ENCODE assay signal across 9 cellular contexts in the genomic region with DNA sequence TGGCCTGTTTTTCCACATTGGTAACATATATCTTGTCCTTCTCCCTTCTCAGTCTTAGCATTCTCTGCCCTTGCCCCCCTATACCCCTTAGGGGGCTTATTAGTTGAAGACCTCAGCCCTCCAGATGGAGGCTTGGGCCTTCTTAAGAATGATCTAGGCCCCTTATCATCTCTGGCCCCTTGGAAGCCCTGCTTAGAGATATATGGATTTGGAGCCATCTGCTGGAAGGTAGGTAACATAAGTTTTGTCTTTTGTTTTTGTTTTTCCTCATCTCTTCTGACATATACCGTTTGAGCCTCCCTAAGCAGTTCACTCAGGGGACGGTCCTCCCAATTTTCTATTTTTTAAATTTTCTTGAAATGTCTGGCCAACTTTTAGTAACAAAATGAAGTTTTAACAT. TPM values are rescaled to one million over a fixed set of nuclear protein-coding genes. Genes with fewer than 3 reads are reported as not detected.
DNase-seq lines count a peak whose midpoint lies in the region; TF ChIP-seq lines count a peak whose summit lies in the region.
"Had no signal": no experiment of that assay in that cellular context is flagged by ENCODE, and none has a peak within 500 bp of the region (broad histone marks: within the 10 kb centered on the region; RNA-seq: fewer than 3 reads in every experiment).

No MANE protein-coding gene starts in this region.

- H3K9me3 ChIP-seq in transverse colon, result no peaks in the 10 kb centered on the region
- no peaks in the 10 kb centered on the region for H3K9me3 ChIP-seq in colonic mucosa

- no peak for TF ChIP-seq POLR2A in transverse colon (IDR thresholded peaks at IDR 0.05)

- no peaks in the 10 kb centered on the region for H3K36me3 ChIP-seq in transverse colon
- no peaks in the 10 kb centered on the region for H3K36me3 ChIP-seq in colonic mucosa

- H3K27ac ChIP-seq in transverse colon (no peak overlapping the region), colonic mucosa (no peak overlapping the region)

- no peak for TF ChIP-seq EP300 in transverse colon (IDR thresholded peaks at IDR 0.05; ENCODE audit: low read depth)

- intact Hi-C loops in transverse colon (cut with DNase I; ENCODE audit: low total_unique reads) (no loop called here), colonic mucosa (cut with DNase I) (loop anchor here (10.0 kb wide), 1 partner anchor 178 kb away; no protein-coding TSS in a partner anchor)

- in situ Hi-C loops in transverse colon (cut with MboI; ENCODE audit: low pct_ligation_motif_present in 1 of 4, low pct_unique_long_range_greater_than_20kb in 1 of 4, low sequenced_read_pairs in 3 of 4), result loop anchor here in 1 of 4 donors (25.0 kb wide), 1 partner anchor 176 kb away; a partner anchor contains a TSS

- peak; percentile 1 for DNase-seq in SIG-M5 treated with dmso at 0.1 percent for 504 hours (lab: John Stamatoyannopoulos, UW; ENCODE audit: unreplicated experiment)
- no peak for DNase-seq in SIG-M5 (lab: John Stamatoyannopoulos, UW)
- peak; percentile 13 for DNase-seq in NCI-H2171 treated with DMSO at 0.1 percent for 48 hours (lab: John Stamatoyannopoulos, UW)
- DNase-seq in cerebellar cortex (ENCODE audit: low spot score), result peak; percentile 52
- no peak for DNase-seq in transverse colon
- no peak for DNase-seq in colonic mucosa
- DNase-seq in activated CD4-positive, alpha-beta T cell treated with anti-CD3 and anti-CD28 coated beads for 1 hour, result no peak
- no peak for DNase-seq in HK-2 (ENCODE audit: unreplicated experiment)
- DNase-seq: activated gamma-delta T cell treated with Interleukin-2 at 50 U/mL for 16 hours had no signal

- peak; percentile 10 to 35 (median 26) for TF ChIP-seq CTCF in transverse colon (IDR thresholded peaks at IDR 0.05)
- TF ChIP-seq CTCF in colonic mucosa (IDR thresholded peaks at IDR 0.05), result no peak

- no peaks in the 10 kb centered on the region for H3K27me3 ChIP-seq in transverse colon
- H3K27me3 ChIP-seq in colonic mucosa, result no peaks in the 10 kb centered on the region

- WGBS in transverse colon (ENCODE audit: low coverage in 1 of 2), 2 donors, result 14 to 31% methylated on average over 2 of the region's 2 CpGs

- no peaks in the 10 kb centered on the region for H3K4me1 ChIP-seq in transverse colon
- no peaks in the 10 kb centered on the region for H3K4me1 ChIP-seq in colonic mucosa

- H3K9ac ChIP-seq in colonic mucosa (ENCODE audit: low read depth in 2 of 2, low read length in 2 of 2), result no peak overlapping the region

- no peak overlapping the region for H3K4me3 ChIP-seq in transverse colon
- H3K4me3 ChIP-seq in colonic mucosa, result no peak overlapping the region

RNA-seq across cellular contexts. Expression of a gene that starts 48.3 kb away (rescaled TPM):
- 1 to 10 TPM in 2 of 4 donors, under 1 TPM in 1, not detected in 1; 1.00 to 2.9 (median 1.4) TPM for total RNA-seq in transverse colon
- 1 to 10 TPM; 1.8 to 2.1 TPM for total RNA-seq in colonic mucosa

Comparison
In these comparisons a context has a peak if more than half of its experiments do, and no peak if none do; other contexts are left out.
1. DNase-seq: peak in SIG-M5 treated with dmso at 0.1 percent for 504 hours (single experiment), NCI-H2171 treated with DMSO at 0.1 percent for 48 hours (single experiment) and cerebellar cortex (single experiment); none in SIG-M5 (single experiment), transverse colon (single experiment), colonic mucosa (single experiment), activated CD4-positive, alpha-beta T cell treated with anti-CD3 and anti-CD28 coated beads for 1 hour (single experiment) and HK-2 (single experiment).